ENCODE assay signal across 31 cellular contexts in genomic region chr11:5719703-5720495, GRCh38. TPM values are rescaled to one million over a fixed set of nuclear protein-coding genes. Genes with fewer than 3 reads are reported as not detected.
DNase-seq lines count a peak whose midpoint lies in the region; ATAC-seq and TF ChIP-seq lines count a peak whose summit lies in the region.
"Had no signal": no experiment of that assay in that cellular context is flagged by ENCODE, and none has a peak within 500 bp of the region (broad histone marks: within the 10 kb centered on the region; RNA-seq: fewer than 3 reads in every experiment).

No MANE protein-coding gene starts in this region.

- H2AFZ ChIP-seq in mesenchymal stem cell (ENCODE audit: low read depth, low read length), result no peak overlapping the region

- no peak overlapping the region for H2BK5ac ChIP-seq in mesenchymal stem cell (ENCODE audit: low read depth, low read length, poor library complexity, severe bottlenecking)

- 67% methylated on average over 1 of the region's 3 CpGs for whole genome bisulfite sequencing in mesenchymal stem cell

- no peak overlapping the region for H3K18ac ChIP-seq in mesenchymal stem cell (ENCODE audit: low read depth in 1 of 2, low read length in 2 of 2)

- intact Hi-C loops in lower lobe of right lung (cut with DNase I), result no loop called here

- H3K27me3 ChIP-seq in mesenchymal stem cell (ENCODE audit: control insufficient read depth in 1 of 2, insufficient read depth in 1 of 2, low read length in 2 of 2), result peaks cover 0 to 7% of the 10 kb centered on the region in 2 experiments
- no peaks in the 10 kb centered on the region for H3K27me3 ChIP-seq in lower lobe of right lung (ENCODE audit: low read depth)
- H3K27me3 ChIP-seq: suprapubic skin, vagina had no signal

- H3K27ac ChIP-seq in mesenchymal stem cell (ENCODE audit: low read length, poor library complexity, severe bottlenecking) (no peak overlapping the region), lower lobe of right lung (no peak overlapping the region)
- H3K27ac ChIP-seq: C4-2B, suprapubic skin, vagina had no signal

- no peak overlapping the region for H3K14ac ChIP-seq in mesenchymal stem cell (ENCODE audit: low read length in 2 of 2)

- no peaks in the 10 kb centered on the region for H3K36me3 ChIP-seq in mesenchymal stem cell (ENCODE audit: control insufficient read depth in 1 of 2, insufficient read depth in 2 of 2, low read depth in 1 of 2, low read length in 2 of 2)
- H3K36me3 ChIP-seq in lower lobe of right lung, result no peaks in the 10 kb centered on the region
- H3K36me3 ChIP-seq: suprapubic skin, vagina had no signal

- H3K4ac ChIP-seq in mesenchymal stem cell (ENCODE audit: low read depth in 1 of 2, low read length in 2 of 2), result no peak overlapping the region

- no peak overlapping the region for H2BK120ac ChIP-seq in mesenchymal stem cell (ENCODE audit: low read depth, low read length)

- H3K27me3 Mint-ChIP-seq in activated CD8-positive, alpha-beta T cell treated with anti-CD3 and anti-CD28 coated beads, Interleukin-2, amount 10 ng/mL, durations not matched to agents 7 days and 5 days (ENCODE audit: low read depth), result peaks cover 3% of the 10 kb centered on the region

- H3K4me1 Mint-ChIP-seq in activated CD8-positive, alpha-beta T cell treated with anti-CD3 and anti-CD28 coated beads, Interleukin-2, amount 10 ng/mL, durations not matched to agents 7 days and 5 days (ENCODE audit: low read depth), result peaks cover 10% of the 10 kb centered on the region

- no peak overlapping the region for H3K9ac ChIP-seq in mesenchymal stem cell (ENCODE audit: low read length)

- H3K27ac Mint-ChIP-seq in activated CD8-positive, alpha-beta T cell treated with anti-CD3 and anti-CD28 coated beads, Interleukin-2, amount 10 ng/mL, durations not matched to agents 7 days and 5 days, result no peak overlapping the region
- H3K27ac Mint-ChIP-seq: activated T-helper 1 cell treated with anti-CD3 and anti-CD28 coated beads, Interleukin-12 subunit alpha, Interleukin-12 subunit beta, Interleukin-2, Interleukin-4 antibody, amounts not matched to agents 30 ng/mL and 10 ng/mL and 1 ng/mL, durations not matched to agents 14 hours and 24 hours and 36 hours; HFFc6 had no signal

- H3K79me1 ChIP-seq in mesenchymal stem cell (replicated peaks; ENCODE audit: low read length, poor library complexity, severe bottlenecking), result no peaks in the 10 kb centered on the region

- DNase-seq in AG10803 (ENCODE audit: low read depth), result peak; percentile 70
- DNase-seq in GM04503 (ENCODE audit: low read depth), result peak; percentile 8
- peak; percentile 28 for DNase-seq in activated CD8-positive, alpha-beta T cell treated with anti-CD3 and anti-CD28 coated beads, Interleukin-2, amount 10 ng/mL, durations not matched to agents 7 days and 5 days
- DNase-seq in mesenchymal stem cell, result peak; percentile 19
- no peak for DNase-seq in SHP77 (lab: John Stamatoyannopoulos, UW)
- no peak for DNase-seq in lower lobe of right lung
- DNase-seq: activated CD4-positive, CD25-positive, alpha-beta regulatory T cell treated with anti-CD3 and anti-CD28 coated beads, Interleukin-2, amount 50 U/mL, for 72 hours; activated naive CD4-positive, alpha-beta T cell treated with anti-CD3 and anti-CD28 coated beads, Interleukin-2, amount 50 U/mL, for 16 hours; cerebellar nuclear complex; foreskin melanocyte; HFFc6; left cardiac atrium; NCI-H1092; NCI-H2029; NCI-H526 treated with DMSO at 0.1 percent for 48 hours; stimulated activated CD4-positive, alpha-beta T cell treated with anti-CD3 and anti-CD28 coated beads, Interleukin-2, amount 100 ng/mL, for 24 hours; T-helper 1 cell had no signal

- H2BK15ac ChIP-seq in mesenchymal stem cell (ENCODE audit: low read depth, poor library complexity, severe bottlenecking), result no peak overlapping the region

- no peak overlapping the region for H3K4me3 Mint-ChIP-seq in activated CD8-positive, alpha-beta T cell treated with anti-CD3 and anti-CD28 coated beads, Interleukin-2, amount 10 ng/mL, durations not matched to agents 7 days and 5 days
- H3K4me3 Mint-ChIP-seq: activated T-helper 1 cell treated with anti-CD3 and anti-CD28 coated beads, Interleukin-12 subunit alpha, Interleukin-12 subunit beta, Interleukin-2, Interleukin-4 antibody, amounts not matched to agents 30 ng/mL and 10 ng/mL and 1 ng/mL, durations not matched to agents 14 hours and 24 hours and 36 hours; HFFc6 had no signal

- H3K23ac ChIP-seq in mesenchymal stem cell (ENCODE audit: low read length in 2 of 2), result no peak overlapping the region

- H2BK12ac ChIP-seq in mesenchymal stem cell (ENCODE audit: low read length in 2 of 2), result no peak overlapping the region

- H3K9me3 ChIP-seq in mesenchymal stem cell (ENCODE audit: control insufficient read depth, low read length) (no peaks in the 10 kb centered on the region), lower lobe of right lung (no peaks in the 10 kb centered on the region)
- H3K9me3 ChIP-seq: suprapubic skin, vagina had no signal

- no peak overlapping the region for H3K4me2 ChIP-seq in mesenchymal stem cell (ENCODE audit: low read length, poor library complexity, severe bottlenecking)
- H3K4me2 ChIP-seq: smooth muscle cell had no signal

- no peak overlapping the region for H2AK5ac ChIP-seq in mesenchymal stem cell (ENCODE audit: low read length, severe bottlenecking)

- no peak overlapping the region for H3K4me3 ChIP-seq in AG10803 (ENCODE audit: low read length)
- no peak overlapping the region for H3K4me3 ChIP-seq in mesenchymal stem cell (ENCODE audit: insufficient read depth in 1 of 2, low read depth in 1 of 2, low read length in 2 of 2)
- H3K4me3 ChIP-seq in lower lobe of right lung, result no peak overlapping the region
- H3K4me3 ChIP-seq: K562, smooth muscle cell, suprapubic skin, vagina had no signal

- POLR2A ChIA-PET in activated CD8-positive, alpha-beta T cell treated with anti-CD3 and anti-CD28 coated beads, Interleukin-2, amount 10 ng/mL, durations not matched to agents 7 days and 5 days (lab: Charles Lee), result interaction anchor here (0.8 kb wide), 1 partner anchor 95 kb away, joined by 3 read pairs; no protein-coding TSS in a partner anchor

- CTCF ChIA-PET in activated CD8-positive, alpha-beta T cell treated with anti-CD3 and anti-CD28 coated beads, Interleukin-2, amount 10 ng/mL, durations not matched to agents 7 days and 5 days (lab: Charles Lee), result interaction anchor here (1.3 kb wide), 1 partner anchor 35 kb away, joined by 4 read pairs; the partner anchor contains the start of gene TRIM5

- peaks cover 3% of the 10 kb centered on the region for H3K9me3 Mint-ChIP-seq in activated CD8-positive, alpha-beta T cell treated with anti-CD3 and anti-CD28 coated beads, Interleukin-2, amount 10 ng/mL, durations not matched to agents 7 days and 5 days (ENCODE audit: insufficient read depth)

- no peaks in the 10 kb centered on the region for H3K4me1 ChIP-seq in mesenchymal stem cell (ENCODE audit: control insufficient read depth, insufficient read depth, low read depth, low read length)
- no peaks in the 10 kb centered on the region for H3K4me1 ChIP-seq in lower lobe of right lung
- H3K4me1 ChIP-seq: suprapubic skin, vagina had no signal

- no peak for ATAC-seq in activated CD8-positive, alpha-beta T cell treated with anti-CD3 and anti-CD28 coated beads, Interleukin-2, amount 10 ng/mL, durations not matched to agents 7 days and 5 days
- no peak for ATAC-seq in GM21360 (IDR thresholded peaks at IDR 0.05; ENCODE audit: unreplicated experiment)
- no peak for ATAC-seq in lower lobe of right lung
- no peak for ATAC-seq in GM19324 (IDR thresholded peaks at IDR 0.05; ENCODE audit: low FRiP score, unreplicated experiment)
- ATAC-seq: K562, left cardiac atrium had no signal

- no peak overlapping the region for H4K91ac ChIP-seq in mesenchymal stem cell (ENCODE audit: low read length)

- H4K8ac ChIP-seq in mesenchymal stem cell (ENCODE audit: low read length), result no peak overlapping the region

- TF ChIP-seq CTCF in AG10803 (conservative IDR thresholded peaks at IDR 0.05; ENCODE audit: low read length) (no peak), lower lobe of right lung (IDR thresholded peaks at IDR 0.05) (no peak)

- H3K36me3 Mint-ChIP-seq in activated CD8-positive, alpha-beta T cell treated with anti-CD3 and anti-CD28 coated beads, Interleukin-2, amount 10 ng/mL, durations not matched to agents 7 days and 5 days (ENCODE audit: low read depth), result peaks cover 19% of the 10 kb centered on the region

RNA-seq across cellular contexts. Expression of gene OR56B1, which starts 16.3 kb away (rescaled TPM):
- under 1 TPM; 0.16 to 0.34 TPM for total RNA-seq in activated CD8-positive, alpha-beta T cell treated with anti-CD3 and anti-CD28 coated beads, Interleukin-2, amount 10 ng/mL, durations not matched to agents 7 days and 5 days
- polyA plus RNA-seq in mesenchymal stem cell (2013, experiment 1 of 2), result not detected
- polyA plus RNA-seq in mesenchymal stem cell (2013, experiment 2 of 2), result not detected
- not detected for total RNA-seq in lower lobe of right lung
- total RNA-seq: activated T-helper 1 cell treated with anti-CD3 and anti-CD28 coated beads, Interleukin-12 subunit alpha, Interleukin-12 subunit beta, Interleukin-2, Interleukin-4 antibody, amounts not matched to agents 30 ng/mL and 10 ng/mL and 1 ng/mL, durations not matched to agents 14 hours and 24 hours and 36 hours; astrocyte; epithelial cell of proximal tubule; HFFc6; K562; left cardiac atrium; renal cortical epithelial cell; RPMI7951; SK-MEL-5; smooth muscle cell; suprapubic skin; vagina had no signal
- polyA plus RNA-seq: K562, smooth muscle cell had no signal

RNA-seq across cellular contexts. Expression of gene TRIM22, which starts 30.3 kb away (rescaled TPM):
- total RNA-seq in activated CD8-positive, alpha-beta T cell treated with anti-CD3 and anti-CD28 coated beads, Interleukin-2, amount 10 ng/mL, durations not matched to agents 7 days and 5 days, result 100 to 1,000 TPM; 228 to 242 TPM
- 57.4 TPM for polyA plus RNA-seq in mesenchymal stem cell (2013, experiment 1 of 2)
- polyA plus RNA-seq in mesenchymal stem cell (2013, experiment 2 of 2), result 57.6 TPM
- 224 TPM for total RNA-seq in lower lobe of right lung

RNA-seq across cellular contexts. Expression of gene OR52N4, which starts 34.1 kb away (rescaled TPM):
- under 1 TPM; 0.63 to 0.71 TPM for total RNA-seq in activated CD8-positive, alpha-beta T cell treated with anti-CD3 and anti-CD28 coated beads, Interleukin-2, amount 10 ng/mL, durations not matched to agents 7 days and 5 days
- not detected for polyA plus RNA-seq in mesenchymal stem cell (2013, experiment 1 of 2)
- polyA plus RNA-seq in mesenchymal stem cell (2013, experiment 2 of 2), result 0.03 TPM
- not detected for total RNA-seq in lower lobe of right lung
- total RNA-seq: astrocyte, epithelial cell of proximal tubule, HFFc6, K562, left cardiac atrium, osteoblast, renal cortical epithelial cell, RPMI7951, SK-MEL-5, suprapubic skin, vagina had no signal
- polyA plus RNA-seq: K562, smooth muscle cell had no signal

RNA-seq across cellular contexts. Expression of gene TRIM5, which starts 35.0 kb away (rescaled TPM):
- 10 to 100 TPM; 28.1 to 33.4 TPM for total RNA-seq in activated CD8-positive, alpha-beta T cell treated with anti-CD3 and anti-CD28 coated beads, Interleukin-2, amount 10 ng/mL, durations not matched to agents 7 days and 5 days
- 37.1 TPM for polyA plus RNA-seq in mesenchymal stem cell (2013, experiment 1 of 2)
- 38.1 TPM for polyA plus RNA-seq in mesenchymal stem cell (2013, experiment 2 of 2)
- total RNA-seq in lower lobe of right lung, result 37.1 TPM

Comparison
In these comparisons a context has a peak if more than half of its experiments do, and no peak if none do; other contexts are left out.
1. DNase-seq: peak in AG10803 (single experiment), GM04503 (single experiment), activated CD8-positive, alpha-beta T cell treated with anti-CD3 and anti-CD28 coated beads, Interleukin-2, amount 10 ng/mL, durations not matched to agents 7 days and 5 days (single experiment) and mesenchymal stem cell (single experiment); none in SHP77 (0 of 2) and lower lobe of right lung (single experiment).